In the genomic region with DNA sequence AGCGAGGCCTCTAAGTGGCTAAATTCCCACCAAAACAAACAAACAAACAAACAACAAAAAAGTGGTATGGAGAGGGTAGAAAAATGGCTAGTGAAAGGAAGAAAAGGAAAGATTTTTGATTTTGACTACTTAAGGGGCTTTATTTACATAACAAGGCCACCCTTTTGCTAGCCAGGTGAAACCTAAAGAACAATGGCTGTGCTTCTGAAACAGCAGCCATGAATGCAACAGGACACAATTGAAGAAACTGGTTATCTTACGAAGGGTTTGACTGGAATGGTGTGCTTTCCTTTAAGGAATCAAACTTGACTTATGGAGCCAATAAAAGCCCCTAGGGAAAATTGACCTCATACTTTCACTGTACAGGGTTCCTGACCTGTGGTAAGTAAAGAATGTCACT, we compare ENCODE assay signal across 2 cellular contexts.
A peak's percentile ranks its signal among the peaks of the same experiment; 100 is the strongest.
TF ChIP-seq lines count a peak whose summit lies in the region.

No MANE protein-coding gene starts in this region.

TF ChIP-seq in GM23338, 12 proteins besides CTCF, POLR2A, EP300 and RAD21:
- TF ChIP-seq STAT1 (IDR thresholded peaks at IDR 0.05; ENCODE audit: unreplicated experiment) (no peak), NANOG (IDR thresholded peaks at IDR 0.05; ENCODE audit: borderline replicate concordance) (no peak)

TF ChIP-seq in H1, 55 proteins besides CTCF, POLR2A, EP300 and RAD21:
- TF ChIP-seq BCL11A (IDR thresholded peaks at IDR 0.05; ENCODE audit: low read depth in 2 of 2, low read length in 2 of 2) (no peak), YY1 (IDR thresholded peaks at IDR 0.05; ENCODE audit: low read depth, low read length) (peak; percentile 67; the same call in 1 of the 2 replicates), SIX5 (IDR thresholded peaks at IDR 0.05; ENCODE audit: low read depth, low read length) (no peak)
- TF ChIP-seq, protein P1, sequence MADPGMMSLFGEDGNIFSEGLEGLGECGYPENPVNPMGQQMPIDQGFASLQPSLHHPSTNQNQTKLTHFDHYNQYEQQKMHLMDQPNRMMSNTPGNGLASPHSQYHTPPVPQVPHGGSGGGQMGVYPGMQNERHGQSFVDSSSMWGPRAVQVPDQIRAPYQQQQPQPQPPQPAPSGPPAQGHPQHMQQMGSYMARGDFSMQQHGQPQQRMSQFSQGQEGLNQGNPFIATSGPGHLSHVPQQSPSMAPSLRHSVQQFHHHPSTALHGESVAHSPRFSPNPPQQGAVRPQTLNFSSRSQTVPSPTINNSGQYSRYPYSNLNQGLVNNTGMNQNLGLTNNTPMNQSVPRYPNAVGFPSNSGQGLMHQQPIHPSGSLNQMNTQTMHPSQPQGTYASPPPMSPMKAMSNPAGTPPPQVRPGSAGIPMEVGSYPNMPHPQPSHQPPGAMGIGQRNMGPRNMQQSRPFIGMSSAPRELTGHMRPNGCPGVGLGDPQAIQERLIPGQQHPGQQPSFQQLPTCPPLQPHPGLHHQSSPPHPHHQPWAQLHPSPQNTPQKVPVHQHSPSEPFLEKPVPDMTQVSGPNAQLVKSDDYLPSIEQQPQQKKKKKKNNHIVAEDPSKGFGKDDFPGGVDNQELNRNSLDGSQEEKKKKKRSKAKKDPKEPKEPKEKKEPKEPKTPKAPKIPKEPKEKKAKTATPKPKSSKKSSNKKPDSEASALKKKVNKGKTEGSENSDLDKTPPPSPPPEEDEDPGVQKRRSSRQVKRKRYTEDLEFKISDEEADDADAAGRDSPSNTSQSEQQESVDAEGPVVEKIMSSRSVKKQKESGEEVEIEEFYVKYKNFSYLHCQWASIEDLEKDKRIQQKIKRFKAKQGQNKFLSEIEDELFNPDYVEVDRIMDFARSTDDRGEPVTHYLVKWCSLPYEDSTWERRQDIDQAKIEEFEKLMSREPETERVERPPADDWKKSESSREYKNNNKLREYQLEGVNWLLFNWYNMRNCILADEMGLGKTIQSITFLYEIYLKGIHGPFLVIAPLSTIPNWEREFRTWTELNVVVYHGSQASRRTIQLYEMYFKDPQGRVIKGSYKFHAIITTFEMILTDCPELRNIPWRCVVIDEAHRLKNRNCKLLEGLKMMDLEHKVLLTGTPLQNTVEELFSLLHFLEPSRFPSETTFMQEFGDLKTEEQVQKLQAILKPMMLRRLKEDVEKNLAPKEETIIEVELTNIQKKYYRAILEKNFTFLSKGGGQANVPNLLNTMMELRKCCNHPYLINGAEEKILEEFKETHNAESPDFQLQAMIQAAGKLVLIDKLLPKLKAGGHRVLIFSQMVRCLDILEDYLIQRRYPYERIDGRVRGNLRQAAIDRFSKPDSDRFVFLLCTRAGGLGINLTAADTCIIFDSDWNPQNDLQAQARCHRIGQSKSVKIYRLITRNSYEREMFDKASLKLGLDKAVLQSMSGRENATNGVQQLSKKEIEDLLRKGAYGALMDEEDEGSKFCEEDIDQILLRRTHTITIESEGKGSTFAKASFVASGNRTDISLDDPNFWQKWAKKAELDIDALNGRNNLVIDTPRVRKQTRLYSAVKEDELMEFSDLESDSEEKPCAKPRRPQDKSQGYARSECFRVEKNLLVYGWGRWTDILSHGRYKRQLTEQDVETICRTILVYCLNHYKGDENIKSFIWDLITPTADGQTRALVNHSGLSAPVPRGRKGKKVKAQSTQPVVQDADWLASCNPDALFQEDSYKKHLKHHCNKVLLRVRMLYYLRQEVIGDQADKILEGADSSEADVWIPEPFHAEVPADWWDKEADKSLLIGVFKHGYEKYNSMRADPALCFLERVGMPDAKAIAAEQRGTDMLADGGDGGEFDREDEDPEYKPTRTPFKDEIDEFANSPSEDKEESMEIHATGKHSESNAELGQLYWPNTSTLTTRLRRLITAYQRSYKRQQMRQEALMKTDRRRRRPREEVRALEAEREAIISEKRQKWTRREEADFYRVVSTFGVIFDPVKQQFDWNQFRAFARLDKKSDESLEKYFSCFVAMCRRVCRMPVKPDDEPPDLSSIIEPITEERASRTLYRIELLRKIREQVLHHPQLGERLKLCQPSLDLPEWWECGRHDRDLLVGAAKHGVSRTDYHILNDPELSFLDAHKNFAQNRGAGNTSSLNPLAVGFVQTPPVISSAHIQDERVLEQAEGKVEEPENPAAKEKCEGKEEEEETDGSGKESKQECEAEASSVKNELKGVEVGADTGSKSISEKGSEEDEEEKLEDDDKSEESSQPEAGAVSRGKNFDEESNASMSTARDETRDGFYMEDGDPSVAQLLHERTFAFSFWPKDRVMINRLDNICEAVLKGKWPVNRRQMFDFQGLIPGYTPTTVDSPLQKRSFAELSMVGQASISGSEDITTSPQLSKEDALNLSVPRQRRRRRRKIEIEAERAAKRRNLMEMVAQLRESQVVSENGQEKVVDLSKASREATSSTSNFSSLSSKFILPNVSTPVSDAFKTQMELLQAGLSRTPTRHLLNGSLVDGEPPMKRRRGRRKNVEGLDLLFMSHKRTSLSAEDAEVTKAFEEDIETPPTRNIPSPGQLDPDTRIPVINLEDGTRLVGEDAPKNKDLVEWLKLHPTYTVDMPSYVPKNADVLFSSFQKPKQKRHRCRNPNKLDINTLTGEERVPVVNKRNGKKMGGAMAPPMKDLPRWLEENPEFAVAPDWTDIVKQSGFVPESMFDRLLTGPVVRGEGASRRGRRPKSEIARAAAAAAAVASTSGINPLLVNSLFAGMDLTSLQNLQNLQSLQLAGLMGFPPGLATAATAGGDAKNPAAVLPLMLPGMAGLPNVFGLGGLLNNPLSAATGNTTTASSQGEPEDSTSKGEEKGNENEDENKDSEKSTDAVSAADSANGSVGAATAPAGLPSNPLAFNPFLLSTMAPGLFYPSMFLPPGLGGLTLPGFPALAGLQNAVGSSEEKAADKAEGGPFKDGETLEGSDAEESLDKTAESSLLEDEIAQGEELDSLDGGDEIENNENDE (IDR thresholded peaks at IDR 0.05; ENCODE audit: insufficient replicate concordance, low read length), result peak; percentile 47
